In genomic region chr11:19185516-19186052, GRCh38 we compare ENCODE assay signal across 27 cellular contexts. TPM values are rescaled to one million over a fixed set of nuclear protein-coding genes. Genes with fewer than 3 reads are reported as not detected.
DNase-seq lines count a peak whose midpoint lies in the region; ATAC-seq and TF ChIP-seq lines count a peak whose summit lies in the region.
"Had no signal": no experiment of that assay in that cellular context is flagged by ENCODE, and none has a peak within 500 bp of the region (broad histone marks: within the 10 kb centered on the region; RNA-seq: fewer than 3 reads in every experiment).

No MANE protein-coding gene starts in this region.

- WGBS in right cardiac atrium = 66% methylated on average over 6 of the region's 6 CpGs

- H3K9me3 ChIP-seq in left ventricle myocardium inferior (replicated peaks) (no peaks in the 10 kb centered on the region), right cardiac atrium (ENCODE audit: control insufficient read depth, low read length) (no peaks in the 10 kb centered on the region), SJCRH30 (replicated peaks) (no peaks in the 10 kb centered on the region)
- H3K9me3 ChIP-seq: BE2C, BLaER1 had no signal

- H3K27me3 ChIP-seq in left ventricle myocardium inferior (ENCODE audit: low read depth) = no peaks in the 10 kb centered on the region
- H3K27me3 ChIP-seq in right cardiac atrium (ENCODE audit: control insufficient read depth, insufficient read depth) = no peaks in the 10 kb centered on the region
- no peaks in the 10 kb centered on the region for H3K27me3 ChIP-seq in SJCRH30
- H3K27me3 ChIP-seq: BE2C, BLaER1 had no signal

- H3K4me1 ChIP-seq in left ventricle myocardium inferior (peaks cover 30% of the 10 kb centered on the region), right cardiac atrium (ENCODE audit: control insufficient read depth, insufficient read depth, low read length) (no peaks in the 10 kb centered on the region), SJCRH30 (peaks cover 46% of the 10 kb centered on the region)
- H3K4me1 ChIP-seq: BE2C, BLaER1 had no signal

- H3K36me3 ChIP-seq in left ventricle myocardium inferior (peaks cover 78% of the 10 kb centered on the region), SJCRH30 (no peaks in the 10 kb centered on the region)
- H3K36me3 ChIP-seq: BE2C, BLaER1 had no signal

- intact Hi-C loops in left ventricle myocardium inferior (cut with micrococcal nuclease) (no loop called here), right cardiac atrium (cut with DNase I) (no loop called here)

- peak overlapping the region; percentile 33 for H3K27ac ChIP-seq in left ventricle myocardium inferior (replicated peaks)
- no peak overlapping the region for H3K27ac ChIP-seq in right cardiac atrium (ENCODE audit: low read length)
- peak overlapping the region; percentile 99 for H3K27ac ChIP-seq in SJCRH30
- H3K27ac ChIP-seq: BLaER1 had no signal

- DNase-seq in left ventricle myocardium inferior = no peak
- DNase-seq in right cardiac atrium = no peak
- peak; percentile 74 to 90 for DNase-seq in SJCRH30
- DNase-seq: 8988T; ACHN; BE2C; C1 segment of cervical spinal cord; CD4-positive, alpha-beta memory T cell; CD4-positive, CD25-positive, alpha-beta regulatory T cell; CD8-positive, alpha-beta memory T cell; COR-L47; DMS 273 treated with DMSO at 0.1 percent for 48 hours; DMS153; DMS53; DMS79; DND-41; EL; GDM1 had no signal

- H3K4me3 ChIP-seq in left ventricle myocardium inferior (no peak overlapping the region), right cardiac atrium (ENCODE audit: low read length) (no peak overlapping the region), SJCRH30 (peak overlapping the region; percentile 17)
- H3K4me3 ChIP-seq: BLaER1, GM12878 had no signal

- TF ChIP-seq CTCF in left ventricle myocardium inferior (IDR thresholded peaks at IDR 0.05; ENCODE audit: borderline replicate concordance) = no peak

- no peak for ATAC-seq in right cardiac atrium
- ATAC-seq in HG02852 (IDR thresholded peaks at IDR 0.05; ENCODE audit: unreplicated experiment) = no peak
- no peak for ATAC-seq in GM18861 (IDR thresholded peaks at IDR 0.05; ENCODE audit: unreplicated experiment)
- ATAC-seq: GM12878 had no signal

RNA-seq across cellular contexts. Expression of gene CSRP3, which starts 16.2 kb away (rescaled TPM):
- total RNA-seq in left ventricle myocardium inferior = 2,290 TPM
- 1,000 to 10,000 TPM; 1,004 to 2,037 (median 1,403) TPM for total RNA-seq in right cardiac atrium
- polyA plus RNA-seq in right cardiac atrium = 2,317 TPM
- 4.5 and 4.6 TPM in 2 replicates for total RNA-seq in SJCRH30 (2014; rRNA removed; shearing (Covaris generic))
- total RNA-seq: A673; CD4-positive, alpha-beta memory T cell; CD4-positive, CD25-positive, alpha-beta regulatory T cell; CD8-positive, alpha-beta memory T cell; Daoy; G401; GM12878 had no signal
- polyA plus RNA-seq: AG04450; CD14-positive monocyte; CD4-positive, alpha-beta memory T cell; CD4-positive, CD25-positive, alpha-beta regulatory T cell; CD8-positive, alpha-beta memory T cell; GM12878 had no signal

RNA-seq across cellular contexts. Expression of gene E2F8, which starts 55.2 kb away (rescaled TPM):
- total RNA-seq in left ventricle myocardium inferior (3.6 TPM), right cardiac atrium (1 to 10 TPM; 4.8 to 7.9 (median 5.7) TPM)
- 2.9 TPM for polyA plus RNA-seq in right cardiac atrium
- 13.8 and 17.7 TPM in 2 replicates for total RNA-seq in SJCRH30 (2014; rRNA removed; shearing (Covaris generic))
- total RNA-seq: CD4-positive, alpha-beta memory T cell had no signal
- polyA plus RNA-seq: CD14-positive monocyte; CD4-positive, alpha-beta memory T cell had no signal

Comparison
In these comparisons a context has a peak if more than half of its experiments do, and no peak if none do; other contexts are left out.
1. DNase-seq: peak in SJCRH30 (2 of 2); none in left ventricle myocardium inferior (single experiment) and right cardiac atrium (0 of 3).
2. RNA of gene CSRP3, which starts 16.2 kb away (total RNA-seq): 2,290 TPM in left ventricle myocardium inferior (single experiment) and 1,004 to 2,037 TPM in right cardiac atrium; 4.5 to 4.6 TPM in SJCRH30; every median in the first group is over 100 times any median in the second.